ENCODE assay signal across 8 cellular contexts in the genomic region with DNA sequence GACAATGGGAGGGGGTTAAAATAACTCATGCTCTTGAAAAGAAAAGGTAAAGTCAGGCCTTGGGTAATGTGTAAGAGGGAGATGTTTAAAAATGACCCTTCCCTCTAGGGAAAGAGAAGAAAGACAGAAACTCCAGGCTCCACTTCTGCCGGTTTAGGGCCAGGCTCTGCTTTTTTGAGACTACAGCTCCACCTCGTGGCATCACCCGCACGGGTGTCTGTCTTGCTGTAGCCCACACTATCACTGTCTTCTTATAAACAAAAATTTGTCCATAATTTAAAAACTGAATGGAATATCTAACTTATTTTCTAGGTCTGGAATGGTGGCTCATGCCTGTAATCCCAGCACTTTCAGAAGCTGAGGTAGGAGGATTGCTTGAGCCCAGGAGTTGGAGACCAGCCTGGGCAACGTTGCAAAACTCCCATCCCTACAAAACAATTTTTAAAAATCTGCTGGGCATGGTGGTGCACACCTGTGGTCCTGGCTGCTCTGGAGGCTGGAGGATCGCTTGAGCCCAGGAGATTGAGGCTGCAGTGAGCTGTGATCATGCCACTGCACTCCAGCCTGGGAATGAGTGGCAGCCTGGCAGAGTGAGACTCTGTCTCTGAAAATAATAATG.
DNase-seq lines count a peak whose midpoint lies in the region; ATAC-seq and TF ChIP-seq lines count a peak whose summit lies in the region.

No MANE protein-coding gene starts in this region.

- TF ChIP-seq POLR2A in heart left ventricle (IDR thresholded peaks at IDR 0.05) = no peak

- H3K4me3 ChIP-seq in heart left ventricle = no peak overlapping the region

- DNase-seq in activated gamma-delta T cell treated with Interleukin-2 at 50 U/mL for 16 hours (peak; percentile 57), activated gamma-delta T cell (lab: John Stamatoyannopoulos, UW) (no peak), LoVo (ENCODE audit: low spot score) (peak; percentile 65), SW480 (ENCODE audit: low spot score) (peak; percentile 59), heart left ventricle (peak in 4 of 5 donors; percentile 54 to 66 (median 56)), renal cortical epithelial cell (ENCODE audit: low read depth) (peak; percentile 46), HPDE6-E6E7 (ENCODE audit: extremely low spot score) (no peak)
- DNase-seq in activated naive CD8-positive, alpha-beta T cell treated with anti-CD3 and anti-CD28 coated beads, Interleukin-2, amount 50 U/mL, for 16 hours (ENCODE audit: low read depth, low spot score) = peak; percentile 29

- peaks cover 0 to 22% (median 5%) of the 10 kb centered on the region in 12 donors for H3K4me1 ChIP-seq in heart left ventricle

- H3K36me3 ChIP-seq in heart left ventricle = no peaks in the 10 kb centered on the region

- H3K27me3 ChIP-seq in heart left ventricle = peaks cover 0 to 8% (median 0%) of the 10 kb centered on the region in 9 donors

- H3K9me3 ChIP-seq in heart left ventricle = no peaks in the 10 kb centered on the region

- peak; percentile 54 to 87 (median 74) for TF ChIP-seq CTCF in heart left ventricle (IDR thresholded peaks at IDR 0.05)

- peak overlapping the region in 1 of 12 donors; percentile 5 for H3K27ac ChIP-seq in heart left ventricle

- ATAC-seq in heart left ventricle = peak in 3 of 4 donors; percentile 62 to 68 (median 66)

- intact Hi-C loops in heart left ventricle (cut with DNase I) = loop anchor here (1.0 to 10.0 kb wide), 11 partner anchors 75 to 415 kb away; a partner anchor contains a TSS

- 12 to 15% (median 13%) methylated on average over 6 of the region's 6 CpGs for WGBS in heart left ventricle, 4 donors

Comparison
In these comparisons a context has a peak if more than half of its experiments do, and no peak if none do; other contexts are left out.
1. DNase-seq: peak in activated gamma-delta T cell treated with Interleukin-2 at 50 U/mL for 16 hours (single experiment), LoVo (single experiment), SW480 (single experiment), activated naive CD8-positive, alpha-beta T cell treated with anti-CD3 and anti-CD28 coated beads, Interleukin-2, amount 50 U/mL, for 16 hours (single experiment), heart left ventricle (4 of 5) and renal cortical epithelial cell (single experiment); none in activated gamma-delta T cell (single experiment) and HPDE6-E6E7 (single experiment).